In the genomic region with DNA sequence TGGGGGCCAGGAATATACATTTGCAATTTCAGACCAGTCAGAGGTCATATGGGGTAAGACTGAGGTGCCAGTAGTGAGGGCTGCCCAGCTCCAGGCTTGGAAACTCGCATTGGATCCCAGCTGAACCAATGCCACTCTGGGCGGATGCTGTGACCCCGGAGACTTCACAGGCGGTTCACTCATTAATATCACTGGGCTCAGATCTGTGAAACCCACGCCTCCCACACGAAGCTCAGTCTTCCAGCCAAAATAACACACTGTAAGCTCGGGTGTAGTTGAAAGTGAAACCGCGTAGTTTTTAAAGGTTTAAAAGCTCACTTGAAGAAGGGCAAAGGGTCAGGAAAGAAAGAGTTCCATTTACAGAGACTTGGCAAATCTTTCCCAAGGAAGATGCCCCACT, we compare ENCODE assay signal across 20 cellular contexts.
DNase-seq lines count a peak whose midpoint lies in the region; TF ChIP-seq lines count a peak whose summit lies in the region.
"Had no signal": no experiment of that assay in that cellular context is flagged by ENCODE, and none has a peak within 500 bp of the region (broad histone marks: within the 10 kb centered on the region; RNA-seq: fewer than 3 reads in every experiment).

No MANE protein-coding gene starts in this region.

- no peak overlapping the region for H3K4me3 ChIP-seq in fibroblast of villous mesenchyme (ENCODE audit: low read depth, low read length)
- H3K4me3 ChIP-seq: right lobe of liver had no signal

- TF ChIP-seq CTCF in fibroblast of villous mesenchyme (IDR thresholded peaks at IDR 0.05; ENCODE audit: insufficient read depth, low read depth, low read length) = no peak
- TF ChIP-seq CTCF in nephron (IDR thresholded peaks at IDR 0.05; ENCODE audit: unreplicated experiment in 3 of 3) = no peak

- no peaks in the 10 kb centered on the region for H3K36me3 Mint-ChIP-seq in nephron (ENCODE audit: low read depth)
- H3K36me3 Mint-ChIP-seq: activated naive CD8-positive, alpha-beta T cell; CD4-positive, alpha-beta memory T cell had no signal

- H3K27ac Mint-ChIP-seq in nephron = peak overlapping the region; percentile 54 to 79 (median 78)
- H3K27ac Mint-ChIP-seq: activated CD4-positive, alpha-beta memory T cell treated with anti-CD3 and anti-CD28 coated beads, Interleukin-2, amount 10 ng/mL, durations not matched to agents 7 days and 5 days; activated naive CD8-positive, alpha-beta T cell; CD4-positive, alpha-beta memory T cell; effector memory CD8-positive, alpha-beta T cell had no signal

- peaks cover 63% of the 10 kb centered on the region for H3K27me3 Mint-ChIP-seq in nephron (ENCODE audit: low read depth)

- peaks cover 19% of the 10 kb centered on the region for H3K4me1 Mint-ChIP-seq in nephron
- H3K4me1 Mint-ChIP-seq: activated CD4-positive, alpha-beta memory T cell treated with anti-CD3 and anti-CD28 coated beads, Interleukin-2, amount 10 ng/mL, durations not matched to agents 7 days and 5 days; CD4-positive, alpha-beta memory T cell had no signal

- DNase-seq in Daoy (ENCODE audit: low read depth) (peak; percentile 47), amniotic epithelial cell (ENCODE audit: low read depth) (peak; percentile 15), fibroblast of villous mesenchyme (ENCODE audit: low read depth) (peak; percentile 64), NCI-H1417 (lab: John Stamatoyannopoulos, UW) (no peak), amniotic stem cell (lab: John Stamatoyannopoulos, UW) (no peak)
- no peak for DNase-seq in activated CD4-positive, CD25-positive, alpha-beta regulatory T cell treated with anti-CD3 and anti-CD28 coated beads, Interleukin-2, amount 50 U/mL, for 72 hours
- no peak for DNase-seq in stimulated activated CD4-positive, alpha-beta T cell treated with anti-CD3 and anti-CD28 coated beads, Interleukin-4, amount 100 ng/mL, for 1 hour
- DNase-seq: activated CD4-positive, alpha-beta memory T cell treated with anti-CD3 and anti-CD28 coated beads, Interleukin-2, amount 10 ng/mL, durations not matched to agents 7 days and 5 days; activated T-cell treated with anti-CD3 and anti-CD28 coated beads, Interleukin-2, amount 50 U/mL, for 48 hours; CD4-positive, alpha-beta memory T cell; DMS79; effector memory CD8-positive, alpha-beta T cell; foreskin keratinocyte; NCI-H1436; NCI-H2227 treated with DMSO at 0.1 percent for 48 hours; right lobe of liver; substantia nigra had no signal

- peak overlapping the region in 2 of 3 experiments; percentile 2 to 21 for H3K4me3 Mint-ChIP-seq in nephron
- H3K4me3 Mint-ChIP-seq: activated CD4-positive, alpha-beta memory T cell treated with anti-CD3 and anti-CD28 coated beads, Interleukin-2, amount 10 ng/mL, durations not matched to agents 7 days and 5 days; activated naive CD8-positive, alpha-beta T cell; CD4-positive, alpha-beta memory T cell; central memory CD8-positive, alpha-beta T cell; effector memory CD8-positive, alpha-beta T cell had no signal

- no peaks in the 10 kb centered on the region for H3K9me3 Mint-ChIP-seq in nephron
- H3K9me3 Mint-ChIP-seq: activated CD4-positive, alpha-beta memory T cell treated with anti-CD3 and anti-CD28 coated beads, Interleukin-2, amount 10 ng/mL, durations not matched to agents 7 days and 5 days; central memory CD8-positive, alpha-beta T cell; effector memory CD8-positive, alpha-beta T cell had no signal

Comparison
In these comparisons a context has a peak if more than half of its experiments do, and no peak if none do; other contexts are left out.
1. DNase-seq: peak in Daoy (single experiment), amniotic epithelial cell (single experiment) and fibroblast of villous mesenchyme (single experiment); none in activated CD4-positive, CD25-positive, alpha-beta regulatory T cell treated with anti-CD3 and anti-CD28 coated beads, Interleukin-2, amount 50 U/mL, for 72 hours (single experiment), stimulated activated CD4-positive, alpha-beta T cell treated with anti-CD3 and anti-CD28 coated beads, Interleukin-4, amount 100 ng/mL, for 1 hour (single experiment), NCI-H1417 (0 of 3) and amniotic stem cell (single experiment).